In genomic region chr5:91490340-91490739, GRCh38 we compare ENCODE assay signal across 5 cellular contexts.
"Had no signal": no experiment of that assay in that cellular context is flagged by ENCODE, and none has a peak within 500 bp of the region (broad histone marks: within the 10 kb centered on the region; RNA-seq: fewer than 3 reads in every experiment).

No MANE protein-coding gene starts in this region.

- H3K27ac ChIP-seq: HL-60 had no signal

- ATAC-seq: HepG2, K562 had no signal

- H3K4me3 ChIP-seq: K562 had no signal

- DNase-seq: IMR-90, KBM-7 had no signal
